Comparison of ENCODE assay signal across 31 cellular contexts in genomic region chr14:93126124-93126523, GRCh38.
"Had no signal": no experiment of that assay in that cellular context is flagged by ENCODE, and none has a peak within 500 bp of the region (broad histone marks: within the 10 kb centered on the region; RNA-seq: fewer than 3 reads in every experiment).

No MANE protein-coding gene starts in this region.

- H3K27ac Mint-ChIP-seq: activated B cell treated with CpG ODN at 0.5 μM for 24 hours; activated CD8-positive, alpha-beta T cell treated with anti-CD3 and anti-CD28 coated beads for 36 hours; activated naive CD8-positive, alpha-beta T cell; activated T-helper 17 cell treated with anti-CD3 and anti-CD28 coated beads, Interleukin-2, amount 50 U/mL, for 72 hours; effector memory CD8-positive, alpha-beta T cell; T-helper 17 cell; T-helper 2 cell treated with Interferon-gamma antibody and Interleukin-4, amounts not matched to agents 5 μg/mL and 100 μg/mL, for 36 hours had no signal

- H3K4me3 ChIP-seq: esophagus muscularis mucosa, gastrocnemius medialis had no signal

- H3K9me3 Mint-ChIP-seq: activated B cell treated with CpG ODN at 0.5 μM for 24 hours; activated CD8-positive, alpha-beta T cell treated with anti-CD3 and anti-CD28 coated beads for 36 hours; activated T-cell treated with anti-CD3 and anti-CD28 coated beads, Interleukin-2, amount 50 U/mL, for 4 hours; activated T-helper 17 cell treated with anti-CD3 and anti-CD28 coated beads, Interleukin-2, amount 50 U/mL, for 72 hours; effector memory CD8-positive, alpha-beta T cell; T-helper 2 cell treated with Interferon-gamma antibody and Interleukin-4, amounts not matched to agents 5 μg/mL and 100 μg/mL, for 36 hours had no signal

- H3K27ac ChIP-seq: brain microvascular endothelial cell, esophagus muscularis mucosa, foreskin keratinocyte, gastrocnemius medialis, WERI-Rb-1 had no signal

- H3K27me3 Mint-ChIP-seq: activated B cell treated with CpG ODN at 0.5 μM for 24 hours; activated CD8-positive, alpha-beta T cell treated with anti-CD3 and anti-CD28 coated beads for 36 hours; activated naive CD8-positive, alpha-beta T cell; activated T-helper 17 cell treated with anti-CD3 and anti-CD28 coated beads, Interleukin-2, amount 50 U/mL, for 72 hours; T-helper 17 cell had no signal

- H3K4me3 Mint-ChIP-seq: activated B cell treated with CpG ODN at 0.5 μM for 24 hours; activated CD8-positive, alpha-beta T cell treated with anti-CD3 and anti-CD28 coated beads for 36 hours; activated naive CD8-positive, alpha-beta T cell; activated T-cell treated with anti-CD3 and anti-CD28 coated beads, Interleukin-2, amount 50 U/mL, for 4 hours; activated T-helper 17 cell treated with anti-CD3 and anti-CD28 coated beads, Interleukin-2, amount 50 U/mL, for 72 hours; effector memory CD8-positive, alpha-beta T cell; T-helper 17 cell; T-helper 2 cell treated with Interferon-gamma antibody and Interleukin-4, amounts not matched to agents 5 μg/mL and 100 μg/mL, for 36 hours had no signal

- H3K4me1 ChIP-seq: esophagus muscularis mucosa, foreskin keratinocyte, gastrocnemius medialis had no signal

- H3K4me1 Mint-ChIP-seq: activated B cell treated with CpG ODN at 0.5 μM for 24 hours; activated T-helper 17 cell treated with anti-CD3 and anti-CD28 coated beads, Interleukin-2, amount 50 U/mL, for 72 hours; T-helper 17 cell had no signal

- H3K9me3 ChIP-seq: esophagus muscularis mucosa, gastrocnemius medialis had no signal

- H3K36me3 ChIP-seq: brain microvascular endothelial cell, esophagus muscularis mucosa, gastrocnemius medialis, WERI-Rb-1 had no signal

- H3K27me3 ChIP-seq: brain microvascular endothelial cell, esophagus muscularis mucosa, gastrocnemius medialis had no signal

- ATAC-seq: activated CD4-positive, CD25-positive, alpha-beta regulatory T cell treated with anti-CD3 and anti-CD28 coated beads, Interleukin-2, amount 50 U/mL, for 24 hours; activated CD8-positive, alpha-beta T cell treated with anti-CD3 and anti-CD28 coated beads for 36 hours; activated T-cell treated with anti-CD3 and anti-CD28 coated beads, Interleukin-2, amount 50 U/mL, for 4 hours; activated T-helper 17 cell treated with anti-CD3 and anti-CD28 coated beads, Interleukin-2, amount 50 U/mL, for 72 hours; effector memory CD8-positive, alpha-beta T cell; foreskin keratinocyte; gastrocnemius medialis; T-helper 17 cell had no signal

- H3K36me3 Mint-ChIP-seq: activated naive CD8-positive, alpha-beta T cell had no signal

- DNase-seq: activated B cell treated with CpG ODN at 0.5 μM for 24 hours; activated CD4-positive, alpha-beta T cell treated with anti-CD3 and anti-CD28 coated beads for 48 hours; activated CD4-positive, alpha-beta T cell treated with anti-CD3 and anti-CD28 coated beads, Interleukin-2, amount 50 U/mL, for 1 hour; activated CD4-positive, alpha-beta T cell treated with anti-CD3 and anti-CD28 coated beads, Interleukin-2, amount 50 U/mL, for 48 hours; activated CD8-positive, alpha-beta memory T cell treated with anti-CD3 and anti-CD28 coated beads for 24 hours; activated CD8-positive, alpha-beta T cell treated with anti-CD3 and anti-CD28 coated beads for 36 hours; activated effector memory CD4-positive, alpha-beta T cell treated with Interleukin-2 at 50 U/mL for 16 hours; activated gamma-delta T cell treated with Interleukin-2 at 50 U/mL for 16 hours; activated naive CD4-positive, alpha-beta T cell treated with anti-CD3 and anti-CD28 coated beads, Interleukin-2, amount 50 U/mL, for 16 hours; activated naive CD4-positive, alpha-beta T cell treated with Interleukin-2 at 50 U/mL for 16 hours; activated T-cell treated with anti-CD3 and anti-CD28 coated beads, Interleukin-2, amount 50 U/mL, for 4 hours; amniotic stem cell; anterior cingulate cortex; brain microvascular endothelial cell; caudate nucleus; cortex of kidney; dermis blood vessel endothelial cell; effector CD4-positive, alpha-beta T cell; effector memory CD8-positive, alpha-beta T cell; erythroblast; foreskin keratinocyte; gastrocnemius medialis; T-helper 1 cell; T-helper 17 cell; T1000; WERI-Rb-1 had no signal
